ENCODE assay signal across 14 cellular contexts in genomic region chr15:60721706-60722105, GRCh38.
DNase-seq lines count a peak whose midpoint lies in the region; ATAC-seq, FAIRE-seq and TF ChIP-seq lines count a peak whose summit lies in the region.
"Had no signal": no experiment of that assay in that cellular context is flagged by ENCODE, and none has a peak within 500 bp of the region (broad histone marks: within the 10 kb centered on the region; RNA-seq: fewer than 3 reads in every experiment).

No MANE protein-coding gene starts in this region.

- H3K9me1 ChIP-seq in endothelial cell of umbilical vein (replicated peaks; ENCODE audit: control insufficient read depth, extremely low read depth, insufficient read depth, low read length) = no peaks in the 10 kb centered on the region

- H3K27me3 Mint-ChIP-seq in activated T-cell treated with anti-CD3 and anti-CD28 coated beads, Interleukin-2, amount 50 U/mL, for 72 hours (ENCODE audit: low read depth) = peaks cover 7% of the 10 kb centered on the region

- intact Hi-C loops in endothelial cell of umbilical vein (cut with micrococcal nuclease) = no loop called here

- H2AFZ ChIP-seq in endothelial cell of umbilical vein (ENCODE audit: low read depth, low read length) = no peak overlapping the region
- no peak overlapping the region for H2AFZ ChIP-seq in smooth muscle cell (ENCODE audit: low read depth)

- dilution Hi-C loops in endothelial cell of umbilical vein (cut with MboI; ENCODE audit: extremely low pct_ligation_motif_present, low sequenced_read_pairs) = no loop called here

- no peak for DNase-seq in activated T-cell treated with anti-CD3 and anti-CD28 coated beads, Interleukin-2, amount 50 U/mL, for 72 hours
- DNase-seq in activated T-cell treated with anti-CD3 and anti-CD28 coated beads, Interleukin-2, amount 50 U/mL, for 48 hours = no peak
- DNase-seq in MG63 = peak; percentile 7
- peak; percentile 13 for DNase-seq in endothelial cell of umbilical vein (ENCODE audit: low read depth, low spot score)
- DNase-seq in smooth muscle cell (lab: John Stamatoyannopoulos, UW; ENCODE audit: unreplicated experiment) = no peak
- DNase-seq in amygdala (lab: John Stamatoyannopoulos, UW) = no peak
- no peak for DNase-seq in occipital lobe (lab: John Stamatoyannopoulos, UW)
- DNase-seq: glutamatergic neuron, NCI-H146 had no signal

- no peaks in the 10 kb centered on the region for H3F3A ChIP-seq in smooth muscle cell (ENCODE audit: low read depth)

- H3K4me1 Mint-ChIP-seq in activated T-cell treated with anti-CD3 and anti-CD28 coated beads, Interleukin-2, amount 50 U/mL, for 72 hours (ENCODE audit: low read depth) = peaks cover 62% of the 10 kb centered on the region
- H3K4me1 Mint-ChIP-seq: CD14-positive monocyte had no signal

- no peaks in the 10 kb centered on the region for H4K20me1 ChIP-seq in endothelial cell of umbilical vein (replicated peaks; ENCODE audit: control insufficient read depth, extremely low read depth, insufficient read depth, low read length)
- H4K20me1 ChIP-seq in smooth muscle cell (ENCODE audit: low read depth) = peaks cover 25% of the 10 kb centered on the region

- H3K4me1 ChIP-seq in endothelial cell of umbilical vein (ENCODE audit: control insufficient read depth, extremely low read depth, insufficient read depth, low read length) (peaks cover 7% of the 10 kb centered on the region), smooth muscle cell (ENCODE audit: low read depth) (no peaks in the 10 kb centered on the region)

- peak overlapping the region; percentile 95 for H3K27ac Mint-ChIP-seq in activated T-cell treated with anti-CD3 and anti-CD28 coated beads, Interleukin-2, amount 50 U/mL, for 72 hours
- H3K27ac Mint-ChIP-seq: CD14-positive monocyte had no signal

- CTCF ChIA-PET in endothelial cell of umbilical vein (lab: Charles Lee) = interaction anchor here (1.3 to 1.7 kb wide), 2 partner anchors 11 to 13 kb away, joined by 3 to 7 read pairs; no protein-coding TSS in a partner anchor

- TF ChIP-seq CTCF in endothelial cell of umbilical vein (IDR thresholded peaks at IDR 0.05; ENCODE audit: extremely low read depth in 1 of 2, insufficient read depth in 1 of 2, low read depth in 1 of 2, low read length in 2 of 2) = no peak
- TF ChIP-seq CTCF in smooth muscle cell (IDR thresholded peaks at IDR 0.05; ENCODE audit: borderline replicate concordance, insufficient read depth, poor library complexity, severe bottlenecking) = no peak

- peaks cover 0 to 1% of the 10 kb centered on the region in 2 donors for H3K9me3 Mint-ChIP-seq in activated T-cell treated with anti-CD3 and anti-CD28 coated beads, Interleukin-2, amount 50 U/mL, for 72 hours

- peak overlapping the region; percentile 52 to 89 for H3K4me3 Mint-ChIP-seq in activated T-cell treated with anti-CD3 and anti-CD28 coated beads, Interleukin-2, amount 50 U/mL, for 72 hours
- H3K4me3 Mint-ChIP-seq: CD14-positive monocyte had no signal

- no peak overlapping the region for H3K4me2 ChIP-seq in endothelial cell of umbilical vein (ENCODE audit: insufficient read depth, low read length)
- peak overlapping the region; percentile 54 for H3K4me2 ChIP-seq in smooth muscle cell

- WGBS in smooth muscle cell (ENCODE audit: low lambda C conversion rate) = 30% methylated on average over 3 of the region's 3 CpGs

- no peaks in the 10 kb centered on the region for H3K36me3 Mint-ChIP-seq in activated T-cell treated with anti-CD3 and anti-CD28 coated beads, Interleukin-2, amount 50 U/mL, for 72 hours (ENCODE audit: insufficient read depth in 2 of 2)
- H3K36me3 Mint-ChIP-seq: CD14-positive monocyte had no signal

- TF ChIP-seq POLR2A in endothelial cell of umbilical vein (IDR thresholded peaks at IDR 0.05; ENCODE audit: low read depth, low read length) = no peak

- peak in 1 of 2 donors; percentile 11 for ATAC-seq in activated T-cell treated with anti-CD3 and anti-CD28 coated beads, Interleukin-2, amount 50 U/mL, for 72 hours (replicated peaks in 1 of 2)
- no peak for ATAC-seq in HG03457 (IDR thresholded peaks at IDR 0.05; ENCODE audit: unreplicated experiment)
- ATAC-seq: body of pancreas had no signal

- no peaks in the 10 kb centered on the region for H3K36me3 ChIP-seq in MG63
- no peaks in the 10 kb centered on the region for H3K36me3 ChIP-seq in endothelial cell of umbilical vein (ENCODE audit: control insufficient read depth in 2 of 2, extremely low read depth in 1 of 2, insufficient read depth in 2 of 2, low read length in 2 of 2)
- no peaks in the 10 kb centered on the region for H3K36me3 ChIP-seq in smooth muscle cell (ENCODE audit: low read depth)
- H3K36me3 ChIP-seq: suprapubic skin had no signal

- H3K27me3 ChIP-seq in MG63 (peaks cover 3% of the 10 kb centered on the region), endothelial cell of umbilical vein (ENCODE audit: control insufficient read depth in 2 of 2, insufficient read depth in 2 of 2, low read length in 2 of 2) (no peaks in the 10 kb centered on the region), smooth muscle cell (ENCODE audit: low read depth) (no peaks in the 10 kb centered on the region)
- H3K27me3 ChIP-seq: body of pancreas, suprapubic skin had no signal

- H3K9me3 ChIP-seq in MG63 (no peaks in the 10 kb centered on the region), endothelial cell of umbilical vein (replicated peaks; ENCODE audit: control insufficient read depth, insufficient read depth, low read length) (no peaks in the 10 kb centered on the region), smooth muscle cell (replicated peaks; ENCODE audit: low read depth) (no peaks in the 10 kb centered on the region)
- H3K9me3 ChIP-seq: body of pancreas, suprapubic skin had no signal

- POLR2A ChIA-PET in endothelial cell of umbilical vein (lab: Charles Lee) = no interaction called here

- FAIRE-seq in endothelial cell of umbilical vein (lab: Jason Lieb, UNC) = peak; percentile 18
- FAIRE-seq: H1 had no signal

- H3K79me2 ChIP-seq in endothelial cell of umbilical vein (ENCODE audit: control insufficient read depth, insufficient read depth, low read length) (no peaks in the 10 kb centered on the region), smooth muscle cell (ENCODE audit: low read depth) (no peaks in the 10 kb centered on the region)

- H3K27ac ChIP-seq in endothelial cell of umbilical vein (ENCODE audit: insufficient read depth, low read depth, low read length) = no peak overlapping the region
- no peak overlapping the region for H3K27ac ChIP-seq in smooth muscle cell (ENCODE audit: low read depth)
- H3K27ac ChIP-seq: suprapubic skin had no signal

- H3K9ac ChIP-seq in endothelial cell of umbilical vein (replicated peaks; ENCODE audit: extremely low read depth, insufficient read depth, low read length) = no peak overlapping the region
- no peak overlapping the region for H3K9ac ChIP-seq in smooth muscle cell (ENCODE audit: low read depth)

- BruUV-seq in endothelial cell of umbilical vein (replicated peaks; lab: Mats Ljungman, UMichigan) = no TSS peak

- H3K4me3 ChIP-seq in MG63 = no peak overlapping the region
- H3K4me3 ChIP-seq in endothelial cell of umbilical vein (replicated peaks in 1 of 3; ENCODE audit: insufficient read depth in 1 of 3, low read depth in 1 of 3, low read length in 3 of 3) = no peak overlapping the region
- H3K4me3 ChIP-seq in smooth muscle cell = no peak overlapping the region
- H3K4me3 ChIP-seq: body of pancreas, suprapubic skin had no signal

TF ChIP-seq in endothelial cell of umbilical vein, 7 proteins besides CTCF, POLR2A, EP300 and RAD21:
- peak; percentile 13 for TF ChIP-seq FOS (IDR thresholded peaks at IDR 0.05; ENCODE audit: borderline replicate concordance, insufficient read depth, low read length)
- TF ChIP-seq, protein P1, sequence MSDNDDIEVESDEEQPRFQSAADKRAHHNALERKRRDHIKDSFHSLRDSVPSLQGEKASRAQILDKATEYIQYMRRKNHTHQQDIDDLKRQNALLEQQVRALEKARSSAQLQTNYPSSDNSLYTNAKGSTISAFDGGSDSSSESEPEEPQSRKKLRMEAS (IDR thresholded peaks at IDR 0.05; ENCODE audit: insufficient read depth, insufficient read length) = no peak
- TF ChIP-seq MYC (IDR thresholded peaks at IDR 0.05; ENCODE audit: low read depth, low read length) = no peak
- TF ChIP-seq GATA2 (IDR thresholded peaks at IDR 0.05; ENCODE audit: insufficient read depth, insufficient read length, low read depth, low read length) = no peak
- TF ChIP-seq POLR2AphosphoS5 (IDR thresholded peaks at IDR 0.05; ENCODE audit: insufficient read depth, low read depth, low read length) = no peak
- no peak for TF ChIP-seq EZH2 (IDR thresholded peaks at IDR 0.05; ENCODE audit: borderline replicate concordance, low read depth, low read length, severe bottlenecking)
- TF ChIP-seq JUN (IDR thresholded peaks at IDR 0.05; ENCODE audit: borderline replicate concordance, insufficient read depth, insufficient read length, low read depth) = peak; percentile 3

Comparison
In these comparisons a context has a peak if more than half of its experiments do, and no peak if none do; other contexts are left out.
1. DNase-seq: peak in MG63 (single experiment) and endothelial cell of umbilical vein (single experiment); none in activated T-cell treated with anti-CD3 and anti-CD28 coated beads, Interleukin-2, amount 50 U/mL, for 72 hours (0 of 2), activated T-cell treated with anti-CD3 and anti-CD28 coated beads, Interleukin-2, amount 50 U/mL, for 48 hours (0 of 2), smooth muscle cell (single experiment), amygdala (0 of 56) and occipital lobe (single experiment).